ENCODE assay signal across 8 cellular contexts in genomic region chr7:44633254-44634186, GRCh38. TPM values are rescaled to one million over a fixed set of nuclear protein-coding genes. Genes with fewer than 3 reads are reported as not detected.
DNase-seq lines count a peak whose midpoint lies in the region; ATAC-seq, FAIRE-seq and TF ChIP-seq lines count a peak whose summit lies in the region.

No MANE protein-coding gene starts in this region.

- FAIRE-seq in GM12892 (lab: Jason Lieb, UNC) = peak; percentile 71

- ATAC-seq in gastroesophageal sphincter = peak; percentile 80

- no peak for TF ChIP-seq CTCF in HEK293 (tag by site-specific recombination; IDR thresholded peaks at IDR 0.05)
- no peak for TF ChIP-seq CTCF in gastroesophageal sphincter (IDR thresholded peaks at IDR 0.05)
- no peak for TF ChIP-seq CTCF in sigmoid colon (IDR thresholded peaks at IDR 0.05)

- 41 to 42% methylated on average over 3 to 7 of the region's 10 CpGs for WGBS in gastroesophageal sphincter (ENCODE audit: low coverage in 1 of 2), 2 donors
- 56 to 59% methylated on average over 10 of the region's 10 CpGs for whole genome bisulfite sequencing in sigmoid colon, 2 donors

- H3K4me3 ChIP-seq in HEK293 (ENCODE audit: low read depth, low read length) (no peak overlapping the region), gastroesophageal sphincter (no peak overlapping the region), sigmoid colon (no peak overlapping the region)

- H3K36me3 ChIP-seq in HEK293 (ENCODE audit: control insufficient read depth in 2 of 2, insufficient read depth in 1 of 2, low read length in 2 of 2) = peaks cover 0 to 4% of the 10 kb centered on the region in 2 experiments; a peak in 1 of 3 replicates
- peaks cover 0 to 7% of the 10 kb centered on the region in 2 donors for H3K36me3 ChIP-seq in gastroesophageal sphincter
- peaks cover 0 to 12% (median 0%) of the 10 kb centered on the region in 4 donors for H3K36me3 ChIP-seq in sigmoid colon

- CTCF ChIA-PET in HEK293 (lab: Yijun Ruan, JAX) = no interaction called here

- H3K4me1 ChIP-seq in HEK293 (ENCODE audit: control insufficient read depth, insufficient read depth, low read length) = peaks cover 13% of the 10 kb centered on the region
- peaks cover 6 to 80% (median 27%) of the 10 kb centered on the region in 3 donors for H3K4me1 ChIP-seq in gastroesophageal sphincter
- peaks cover 0 to 62% (median 60%) of the 10 kb centered on the region in 4 donors for H3K4me1 ChIP-seq in sigmoid colon

- H3K9me3 ChIP-seq in HEK293 (ENCODE audit: control insufficient read depth, insufficient read depth, low read depth, low read length) (no peaks in the 10 kb centered on the region), gastroesophageal sphincter (no peaks in the 10 kb centered on the region), sigmoid colon (no peaks in the 10 kb centered on the region)

- no peaks in the 10 kb centered on the region for H3K27me3 ChIP-seq in gastroesophageal sphincter
- no peaks in the 10 kb centered on the region for H3K27me3 ChIP-seq in sigmoid colon

- intact Hi-C loops in sigmoid colon (cut with DNase I) = no loop called here

- H3K27ac ChIP-seq in HEK293 (ENCODE audit: extremely low read depth, low read depth, low read length) (peak overlapping the region; percentile 24), gastroesophageal sphincter (peak overlapping the region; percentile 50 to 84 (median 76)), sigmoid colon (peak overlapping the region; percentile 74 to 86 (median 79))

- DNase-seq in GM12892 (ENCODE audit: insufficient read length) (peak; percentile 38), NCI-H2196 (lab: John Stamatoyannopoulos, UW; ENCODE audit: unreplicated experiment) (peak; percentile 87), sigmoid colon (peak; percentile 88), hippocampal formation (lab: John Stamatoyannopoulos, UW) (no peak), MV-4-11 (lab: John Stamatoyannopoulos, UW) (no peak)
- peak; percentile 61 for DNase-seq in activated T-helper 9 cell treated with anti-CD3 and anti-CD28 coated beads, Interleukin-2, amount 50 U/mL, for 16 hours (ENCODE audit: low read depth)

- TF ChIP-seq POLR2A in GM12892 (IDR thresholded peaks at IDR 0.05; ENCODE audit: low read depth, low read length) (no peak), gastroesophageal sphincter (IDR thresholded peaks at IDR 0.05) (no peak), sigmoid colon (IDR thresholded peaks at IDR 0.05) (no peak)

- POLR2A ChIA-PET in HEK293 (lab: Yijun Ruan, JAX) = interaction anchor here (0.6 to 2.2 kb wide), 3 partner anchors 9 to 477 kb away, joined by 3 to 4 read pairs (median 3); partner anchors contain the start of gene H2AZ2

- TF ChIP-seq EP300 in gastroesophageal sphincter (IDR thresholded peaks at IDR 0.05) (no peak), sigmoid colon (IDR thresholded peaks at IDR 0.05) (peak in 1 of 4 donors; percentile 43)

TF ChIP-seq in HEK293, 187 proteins besides CTCF, POLR2A, EP300 and RAD21 (continues in another document):
- TF ChIP-seq ZNF416 (tag by site-specific recombination; IDR thresholded peaks at IDR 0.05) (no peak), ZNF76 (tag by site-specific recombination; IDR thresholded peaks at IDR 0.05; ENCODE audit: borderline replicate concordance, low read depth) (no peak), ZBTB44 (tag by site-specific recombination; IDR thresholded peaks at IDR 0.05) (no peak), ZNF600 (tag by site-specific recombination; IDR thresholded peaks at IDR 0.05) (peak; percentile 56; the same call in 1 of the 2 replicates), ZNF366 (tag by site-specific recombination; conservative IDR thresholded peaks at IDR 0.05) (peak; percentile 41; the same call in 1 of the 2 replicates), ZNF362 (tag by site-specific recombination; IDR thresholded peaks at IDR 0.05) (0 out of 2 replicates have a peak, but pooled peaks have one; percentile 63), ZNF513 (tag by site-specific recombination; IDR thresholded peaks at IDR 0.05) (no peak), ZFHX2 (tag by site-specific recombination; conservative IDR thresholded peaks at IDR 0.05) (peak; percentile 85), SP7 (tag by site-specific recombination; IDR thresholded peaks at IDR 0.05) (0 out of 2 replicates have a peak, but pooled peaks have one; percentile 20)
- TF ChIP-seq, protein P1, sequence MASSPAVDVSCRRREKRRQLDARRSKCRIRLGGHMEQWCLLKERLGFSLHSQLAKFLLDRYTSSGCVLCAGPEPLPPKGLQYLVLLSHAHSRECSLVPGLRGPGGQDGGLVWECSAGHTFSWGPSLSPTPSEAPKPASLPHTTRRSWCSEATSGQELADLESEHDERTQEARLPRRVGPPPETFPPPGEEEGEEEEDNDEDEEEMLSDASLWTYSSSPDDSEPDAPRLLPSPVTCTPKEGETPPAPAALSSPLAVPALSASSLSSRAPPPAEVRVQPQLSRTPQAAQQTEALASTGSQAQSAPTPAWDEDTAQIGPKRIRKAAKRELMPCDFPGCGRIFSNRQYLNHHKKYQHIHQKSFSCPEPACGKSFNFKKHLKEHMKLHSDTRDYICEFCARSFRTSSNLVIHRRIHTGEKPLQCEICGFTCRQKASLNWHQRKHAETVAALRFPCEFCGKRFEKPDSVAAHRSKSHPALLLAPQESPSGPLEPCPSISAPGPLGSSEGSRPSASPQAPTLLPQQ (tag by site-specific recombination; IDR thresholded peaks at IDR 0.05) = 0 out of 2 replicates have a peak, but pooled peaks have one; percentile 30
- TF ChIP-seq, protein P2, sequence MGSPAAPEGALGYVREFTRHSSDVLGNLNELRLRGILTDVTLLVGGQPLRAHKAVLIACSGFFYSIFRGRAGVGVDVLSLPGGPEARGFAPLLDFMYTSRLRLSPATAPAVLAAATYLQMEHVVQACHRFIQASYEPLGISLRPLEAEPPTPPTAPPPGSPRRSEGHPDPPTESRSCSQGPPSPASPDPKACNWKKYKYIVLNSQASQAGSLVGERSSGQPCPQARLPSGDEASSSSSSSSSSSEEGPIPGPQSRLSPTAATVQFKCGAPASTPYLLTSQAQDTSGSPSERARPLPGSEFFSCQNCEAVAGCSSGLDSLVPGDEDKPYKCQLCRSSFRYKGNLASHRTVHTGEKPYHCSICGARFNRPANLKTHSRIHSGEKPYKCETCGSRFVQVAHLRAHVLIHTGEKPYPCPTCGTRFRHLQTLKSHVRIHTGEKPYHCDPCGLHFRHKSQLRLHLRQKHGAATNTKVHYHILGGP (tag by site-specific recombination; IDR thresholded peaks at IDR 0.05) = 0 out of 2 replicates have a peak, but pooled peaks have one; percentile 34

RNA-seq across cellular contexts. Expression of gene OGDH, which starts 27.1 kb away (rescaled TPM):
- 37.3 TPM for polyA plus RNA-seq in GM12892 (2012; ENCODE audit: missing spikeins)
- total RNA-seq in gastroesophageal sphincter = 100 to 1,000 TPM; 112 to 222 (median 137) TPM
- total RNA-seq in sigmoid colon = 100 to 1,000 TPM in 2 of 4 donors, 10 to 100 TPM in 2; 65.5 to 102 (median 98.3) TPM
- polyA plus RNA-seq in sigmoid colon = 10 to 100 TPM; 39.0 to 74.4 (median 68.0) TPM

RNA-seq across cellular contexts. Expression of gene TMED4, which starts 51.5 kb away (rescaled TPM):
- 40.7 TPM for polyA plus RNA-seq in GM12892 (2012; ENCODE audit: missing spikeins)
- 100 to 1,000 TPM; 124 to 193 (median 160) TPM for total RNA-seq in gastroesophageal sphincter
- total RNA-seq in sigmoid colon = 100 to 1,000 TPM; 114 to 209 (median 154) TPM
- 10 to 100 TPM; 18.6 to 49.8 (median 20.8) TPM for polyA plus RNA-seq in sigmoid colon

RNA-seq across cellular contexts. Expression of gene DDX56, which starts 59.8 kb away (rescaled TPM):
- 57.8 TPM for polyA plus RNA-seq in GM12892 (2012; ENCODE audit: missing spikeins)
- total RNA-seq in gastroesophageal sphincter (10 to 100 TPM; 34.2 to 46.4 (median 41.4) TPM), sigmoid colon (10 to 100 TPM; 27.8 to 56.1 (median 44.2) TPM)
- polyA plus RNA-seq in sigmoid colon = 10 to 100 TPM; 14.6 to 60.5 (median 19.2) TPM

Comparison
In these comparisons a context has a peak if more than half of its experiments do, and no peak if none do; other contexts are left out.
1. DNase-seq: peak in GM12892 (single experiment), NCI-H2196 (single experiment), activated T-helper 9 cell treated with anti-CD3 and anti-CD28 coated beads, Interleukin-2, amount 50 U/mL, for 16 hours (single experiment) and sigmoid colon (single experiment); none in hippocampal formation (0 of 2) and MV-4-11 (single experiment).
2. H3K27ac ChIP-seq: peak in every context shown above with its lines; median percentile 79 in sigmoid colon; 76 in gastroesophageal sphincter; 24 in HEK293.